In the genomic region with DNA sequence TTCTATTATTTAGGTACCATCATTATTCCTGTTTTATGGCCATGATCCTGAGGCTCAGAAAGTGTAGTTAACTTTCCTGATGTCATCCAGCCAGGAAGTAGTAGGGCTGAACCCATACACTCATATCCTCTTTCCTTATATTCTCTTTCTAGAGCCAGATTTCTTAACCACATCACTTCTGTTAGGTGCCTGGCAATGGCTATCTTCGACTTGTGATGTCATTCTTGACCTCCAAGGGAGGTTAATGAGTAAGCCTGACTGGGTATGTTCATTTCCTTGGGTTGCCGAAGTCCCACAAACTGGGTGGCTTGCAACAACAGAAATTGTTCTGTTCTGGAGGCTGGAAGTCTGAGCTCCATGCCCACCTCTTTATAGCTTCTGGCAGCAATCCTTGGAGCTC, we compare ENCODE assay signal across 14 cellular contexts. TPM values are rescaled to one million over a fixed set of nuclear protein-coding genes. Genes with fewer than 3 reads are reported as not detected.
DNase-seq lines count a peak whose midpoint lies in the region; ATAC-seq and TF ChIP-seq lines count a peak whose summit lies in the region.
"Had no signal": no experiment of that assay in that cellular context is flagged by ENCODE, and none has a peak within 500 bp of the region (broad histone marks: within the 10 kb centered on the region; RNA-seq: fewer than 3 reads in every experiment).

No MANE protein-coding gene starts in this region.

- no peaks in the 10 kb centered on the region for H3K27me3 ChIP-seq in smooth muscle cell (ENCODE audit: low read depth)

- no peak for ATAC-seq in HG02840 (IDR thresholded peaks at IDR 0.05; ENCODE audit: low FRiP score, unreplicated experiment)
- no peak for ATAC-seq in GM21737 (IDR thresholded peaks at IDR 0.05; ENCODE audit: unreplicated experiment)

- DNase-seq in H4 (ENCODE audit: low spot score) (peak; percentile 19), astrocyte of the hippocampus (ENCODE audit: low read depth, low spot score) (peak; percentile 14), glomerular endothelial cell (ENCODE audit: extremely low read depth, low read depth, low spot score) (peak; percentile 42), smooth muscle cell (lab: John Stamatoyannopoulos, UW; ENCODE audit: unreplicated experiment) (no peak), DMS53 (lab: John Stamatoyannopoulos, UW) (no peak), NCI-H146 (lab: John Stamatoyannopoulos, UW) (no peak)
- DNase-seq: activated gamma-delta T cell treated with Interleukin-2 at 50 U/mL for 16 hours; CD8-positive, alpha-beta memory T cell; small intestine had no signal

- no peaks in the 10 kb centered on the region for H4K20me1 ChIP-seq in smooth muscle cell (ENCODE audit: low read depth)

- no peak overlapping the region for H3K4me3 ChIP-seq in smooth muscle cell
- H3K4me3 ChIP-seq: HAP-1 had no signal

- no peak for TF ChIP-seq CTCF in smooth muscle cell (IDR thresholded peaks at IDR 0.05; ENCODE audit: borderline replicate concordance, insufficient read depth, poor library complexity, severe bottlenecking)

- no peak overlapping the region for H3K9ac ChIP-seq in smooth muscle cell (ENCODE audit: low read depth)

- 68% methylated on average over 2 of the region's 2 CpGs for WGBS in smooth muscle cell (ENCODE audit: low lambda C conversion rate)

- no peaks in the 10 kb centered on the region for H3K9me3 ChIP-seq in smooth muscle cell (replicated peaks; ENCODE audit: low read depth)
- H3K9me3 ChIP-seq: HAP-1 had no signal

- H3K79me2 ChIP-seq in smooth muscle cell (ENCODE audit: low read depth): no peaks in the 10 kb centered on the region

- no peaks in the 10 kb centered on the region for H3F3A ChIP-seq in smooth muscle cell (ENCODE audit: low read depth)

- H3K27ac ChIP-seq in smooth muscle cell (ENCODE audit: low read depth): peak overlapping the region; percentile 82
- H3K27ac ChIP-seq: VCaP had no signal

- no peak overlapping the region for H3K4me2 ChIP-seq in smooth muscle cell

- H3K4me1 ChIP-seq in smooth muscle cell (ENCODE audit: low read depth): peaks cover 10% of the 10 kb centered on the region

- H2AFZ ChIP-seq in smooth muscle cell (ENCODE audit: low read depth): no peak overlapping the region

- H3K36me3 ChIP-seq in smooth muscle cell (ENCODE audit: low read depth): no peaks in the 10 kb centered on the region
- H3K36me3 ChIP-seq: HAP-1 had no signal

RNA-seq across cellular contexts. Expression of a gene that starts 43.4 kb away (rescaled TPM):
- not detected in 2 replicates for total RNA-seq in H4 (2014; rRNA removed; shearing (Covaris generic))
- total RNA-seq in glomerular endothelial cell: 0.47 and 0.68 TPM in 2 replicates
- total RNA-seq in smooth muscle cell: 175 and 181 TPM in 2 replicates
- polyA plus RNA-seq in smooth muscle cell: 15.2 and 85.3 TPM in 2 replicates
- total RNA-seq: CD8-positive, alpha-beta memory T cell; lung microvascular endothelial cell had no signal
- polyA plus RNA-seq: CD8-positive, alpha-beta memory T cell had no signal

Comparison
In these comparisons a context has a peak if more than half of its experiments do, and no peak if none do; other contexts are left out.
1. DNase-seq: peak in H4 (single experiment), astrocyte of the hippocampus (single experiment) and glomerular endothelial cell (single experiment); none in smooth muscle cell (single experiment), DMS53 (single experiment) and NCI-H146 (single experiment).
2. RNA of a gene that starts 43.4 kb away (total RNA-seq): 175 to 181 TPM in smooth muscle cell; 0.47 to 0.68 TPM in glomerular endothelial cell and not detected in H4; every median in the first group is over 100 times any median in the second.